In genomic region chr11:102279641-102280170, GRCh38 we compare ENCODE assay signal across 8 cellular contexts. TPM values are rescaled to one million over a fixed set of nuclear protein-coding genes. Genes with fewer than 3 reads are reported as not detected.
DNase-seq lines count a peak whose midpoint lies in the region; ATAC-seq, FAIRE-seq and TF ChIP-seq lines count a peak whose summit lies in the region.

No MANE protein-coding gene starts in this region.

- DNase-seq in GM03348 (ENCODE audit: low spot score) = peak; percentile 57
- peak; percentile 69 for DNase-seq in HT-29 (ENCODE audit: low spot score)
- DNase-seq in bronchial epithelial cell (ENCODE audit: low read depth) = peak; percentile 44
- DNase-seq in nephron progenitor cell = no peak
- DNase-seq in caudate nucleus (lab: John Stamatoyannopoulos, UW) = no peak
- DNase-seq in NCI-H187 (lab: John Stamatoyannopoulos, UW) = no peak
- DNase-seq in OCI-M2 (lab: John Stamatoyannopoulos, UW; ENCODE audit: unreplicated experiment) = no peak

- no peak overlapping the region for H3K27ac Mint-ChIP-seq in nephron progenitor cell

- peaks cover 38% of the 10 kb centered on the region for H3K4me1 Mint-ChIP-seq in nephron progenitor cell

- ATAC-seq in GM21515 (IDR thresholded peaks at IDR 0.05; ENCODE audit: unreplicated experiment) = peak; percentile 97

- H3K27me3 Mint-ChIP-seq in nephron progenitor cell (ENCODE audit: low read depth, poor library complexity) = no peaks in the 10 kb centered on the region

- peak overlapping the region; percentile 58 for H3K4me3 Mint-ChIP-seq in nephron progenitor cell

- peaks cover 6% of the 10 kb centered on the region for H3K9me3 Mint-ChIP-seq in nephron progenitor cell

- no peak overlapping the region for H3K27ac ChIP-seq in caudate nucleus (ENCODE audit: low read depth, low read length)

- H3K27me3 ChIP-seq in bronchial epithelial cell (ENCODE audit: control insufficient read depth, insufficient read depth, low read length) = no peaks in the 10 kb centered on the region

- no peaks in the 10 kb centered on the region for H3K36me3 ChIP-seq in bronchial epithelial cell (ENCODE audit: control insufficient read depth, insufficient read depth, low read length)

- TF ChIP-seq CTCF in bronchial epithelial cell (IDR thresholded peaks at IDR 0.05; ENCODE audit: insufficient read depth, low read length, severe bottlenecking) = no peak
- TF ChIP-seq CTCF in nephron progenitor cell (IDR thresholded peaks at IDR 0.05) = no peak

- peak overlapping the region; percentile 1 for H3K4me3 ChIP-seq in bronchial epithelial cell (ENCODE audit: low read depth, low read length)

- no peak for FAIRE-seq in bronchial epithelial cell (lab: Jason Lieb, UNC)

- no peaks in the 10 kb centered on the region for H3K36me3 Mint-ChIP-seq in nephron progenitor cell (ENCODE audit: low read depth)

RNA-seq across cellular contexts. Expression of gene BIRC3, which starts 37.6 kb away (rescaled TPM):
- 0.94 and 1.4 TPM in 2 replicates for total RNA-seq in HT-29 (2014; rRNA removed; shearing (Covaris generic))
- total RNA-seq in bronchial epithelial cell = 1.3 and 1.4 TPM in 2 replicates

Comparison
In these comparisons a context has a peak if more than half of its experiments do, and no peak if none do; other contexts are left out.
1. DNase-seq: peak in GM03348 (single experiment), HT-29 (single experiment) and bronchial epithelial cell (single experiment); none in nephron progenitor cell (single experiment), caudate nucleus (0 of 61), NCI-H187 (0 of 2) and OCI-M2 (single experiment).